ENCODE assay signal across 25 cellular contexts in the genomic region with DNA sequence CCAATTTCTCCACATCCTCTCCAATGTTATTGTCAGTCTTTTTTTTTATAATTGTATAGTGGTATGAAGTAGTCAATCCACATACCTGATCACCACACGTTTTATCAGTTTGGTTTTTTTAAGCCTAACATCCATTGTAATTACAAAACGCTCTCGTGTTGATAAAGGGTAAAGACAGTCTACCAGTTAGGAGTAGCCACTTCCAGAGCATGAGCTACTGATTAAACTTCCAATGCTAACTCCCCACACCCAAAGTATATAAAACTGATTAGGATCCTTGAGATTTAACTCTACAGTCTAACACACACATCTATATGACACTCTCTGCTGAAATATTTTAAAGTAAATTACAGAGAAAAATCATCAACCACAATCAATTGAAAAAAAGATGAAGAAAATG. TPM values are rescaled to one million over a fixed set of nuclear protein-coding genes. Genes with fewer than 3 reads are reported as not detected.
DNase-seq lines count a peak whose midpoint lies in the region; ATAC-seq, FAIRE-seq and TF ChIP-seq lines count a peak whose summit lies in the region.
"Had no signal": no experiment of that assay in that cellular context is flagged by ENCODE, and none has a peak within 500 bp of the region (broad histone marks: within the 10 kb centered on the region; RNA-seq: fewer than 3 reads in every experiment).

No MANE protein-coding gene starts in this region.

- H3K4me3 ChIP-seq in right lobe of liver: no peak overlapping the region
- H3K4me3 ChIP-seq: BLaER1 had no signal

- FAIRE-seq in GM12892 (lab: Jason Lieb, UNC): peak; percentile 82
- no peak for FAIRE-seq in RCC 7860 (lab: Jason Lieb, UNC)
- FAIRE-seq: GM12891, GM18507, GM19239 had no signal

- H3K36me3 ChIP-seq in right lobe of liver: no peaks in the 10 kb centered on the region
- H3K36me3 ChIP-seq: BLaER1 had no signal

- intact Hi-C loops in left colon (cut with DNase I, micrococcal nuclease): no loop called here
- intact Hi-C loops in right lobe of liver (cut with DNase I): no loop called here

- TF ChIP-seq POLR2A in GM12892 (IDR thresholded peaks at IDR 0.05; ENCODE audit: low read depth, low read length) (no peak), right lobe of liver (IDR thresholded peaks at IDR 0.05) (no peak)

- H3K9me3 ChIP-seq in right lobe of liver: no peaks in the 10 kb centered on the region
- H3K9me3 ChIP-seq: BE2C, BLaER1 had no signal

- peaks cover 0 to 36% (median 13%) of the 10 kb centered on the region in 4 donors for H3K4me1 ChIP-seq in right lobe of liver
- H3K4me1 ChIP-seq: BLaER1 had no signal

- DNase-seq in GM12892 (ENCODE audit: insufficient read length) (no peak), left colon (no peak), right lobe of liver (no peak), RCC 7860 (ENCODE audit: low spot score) (no peak)
- DNase-seq: 8988T; ACHN; BE2C; C1 segment of cervical spinal cord; CD4-positive, alpha-beta memory T cell; CD4-positive, CD25-positive, alpha-beta regulatory T cell; CD8-positive, alpha-beta memory T cell; COR-L47; DMS 273 treated with DMSO at 0.1 percent for 48 hours; DMS153; DMS53; DMS79; DND-41; EL; GDM1 had no signal

- ATAC-seq in left colon: peak; percentile 74
- ATAC-seq in right lobe of liver: peak; percentile 32 to 59 (median 42)
- no peak for ATAC-seq in esophagus mucosa
- no peak for ATAC-seq in GM18870 (IDR thresholded peaks at IDR 0.05; ENCODE audit: unreplicated experiment)

- H3K27ac ChIP-seq in right lobe of liver: peak overlapping the region in 2 of 3 donors; percentile 2 to 10
- H3K27ac ChIP-seq: BLaER1 had no signal

- 25% methylated on average over 3 of the region's 3 CpGs for WGBS in right lobe of liver (ENCODE audit: insufficient coverage, low coverage, low lambda C conversion rate, missing lambda C conversion rate)

- no peak for TF ChIP-seq CTCF in right lobe of liver (IDR thresholded peaks at IDR 0.05)

- H3K27me3 ChIP-seq in right lobe of liver: no peaks in the 10 kb centered on the region
- H3K27me3 ChIP-seq: BE2C, BLaER1 had no signal

RNA-seq across cellular contexts. Expression of gene CPNE8, which starts 20.7 kb away (rescaled TPM):
- 5.9 TPM for polyA plus RNA-seq in GM12892 (2012; ENCODE audit: missing spikeins)
- 10 to 100 TPM; 30.6 to 32.4 TPM for total RNA-seq in left colon
- 10 to 100 TPM in 5 of 6 experiments, 1 to 10 TPM in 1; 8.6 to 21.1 (median 16.3) TPM for total RNA-seq in right lobe of liver
- 11.2 TPM for total RNA-seq in esophagus mucosa

Comparison
In these comparisons a context has a peak if more than half of its experiments do, and no peak if none do; other contexts are left out.
1. ATAC-seq: peak in left colon (single experiment) and right lobe of liver (4 of 4); none in esophagus mucosa (single experiment) and GM18870 (single experiment).